1 cellular context compared by ENCODE assay signal in the genomic region with DNA sequence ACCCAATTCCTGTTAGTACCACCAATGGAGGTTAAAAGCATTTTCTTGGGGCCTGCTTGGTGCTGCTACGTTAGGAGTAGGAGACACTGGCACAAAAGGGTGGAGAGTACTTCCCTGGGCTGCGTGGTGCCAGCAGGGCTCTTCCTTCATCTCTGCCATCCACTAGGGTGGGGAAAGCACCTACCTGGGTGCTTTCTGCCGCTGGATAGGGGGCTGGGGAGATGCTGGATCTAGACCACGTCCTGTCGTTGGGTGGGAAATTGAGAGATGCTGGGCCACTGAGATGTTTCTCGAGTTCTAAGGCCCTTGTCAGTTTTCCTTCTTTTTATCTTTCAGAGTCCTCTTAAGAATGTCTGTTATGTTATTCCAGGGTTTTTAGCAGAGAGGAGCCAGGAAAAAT.
TF ChIP-seq lines count a peak whose summit lies in the region.

No MANE protein-coding gene starts in this region.

TF ChIP-seq in HepG2, 621 proteins besides CTCF, POLR2A, EP300 and RAD21:
- no peak for TF ChIP-seq ZFAT (CRISPR knock-in tag; conservative IDR thresholded peaks at IDR 0.05)
- no peak for TF ChIP-seq BRCA1 (CRISPR knock-in tag; IDR thresholded peaks at IDR 0.05)
- no peak for TF ChIP-seq ZBTB7B (CRISPR knock-in tag; IDR thresholded peaks at IDR 0.05)
- TF ChIP-seq RXRA (CRISPR knock-in tag; IDR thresholded peaks at IDR 0.05): no peak
- TF ChIP-seq ISX (CRISPR knock-in tag; conservative IDR thresholded peaks at IDR 0.05): no peak
- TF ChIP-seq KAT2B (IDR thresholded peaks at IDR 0.05; ENCODE audit: borderline replicate concordance, low read depth, low read length): no peak
- TF ChIP-seq JUND (CRISPR knock-in tag; IDR thresholded peaks at IDR 0.05): no peak
- TF ChIP-seq, protein P1, sequence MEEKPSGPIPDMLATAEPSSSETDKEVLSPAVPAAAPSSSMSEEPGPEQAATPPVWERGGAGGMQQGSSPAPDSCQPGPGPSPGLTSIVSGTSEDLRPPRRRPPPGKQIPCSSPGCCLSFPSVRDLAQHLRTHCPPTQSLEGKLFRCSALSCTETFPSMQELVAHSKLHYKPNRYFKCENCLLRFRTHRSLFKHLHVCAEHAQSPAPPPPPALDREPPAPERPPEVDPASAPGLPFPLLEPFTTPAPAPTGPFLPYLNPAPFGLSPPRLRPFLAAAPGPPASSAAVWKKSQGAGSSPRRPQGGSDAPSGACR (CRISPR knock-in tag; IDR thresholded peaks at IDR 0.05): no peak
- no peak for TF ChIP-seq ZNF574 (CRISPR knock-in tag; IDR thresholded peaks at IDR 0.05)
